Comparison of ENCODE assay signal across 10 cellular contexts in genomic region chr1:242147096-242147976, GRCh38.
A peak's percentile ranks its signal among the peaks of the same experiment; 100 is the strongest.
DNase-seq lines count a peak whose midpoint lies in the region; ATAC-seq and TF ChIP-seq lines count a peak whose summit lies in the region.
"Had no signal": no experiment of that assay in that cellular context is flagged by ENCODE, and none has a peak within 500 bp of the region (broad histone marks: within the 10 kb centered on the region; RNA-seq: fewer than 3 reads in every experiment).

No MANE protein-coding gene starts in this region.

- no peak for TF ChIP-seq CTCF in activated CD8-positive, alpha-beta T cell treated with anti-CD3 and anti-CD28 coated beads for 36 hours (IDR thresholded peaks at IDR 0.05)
- TF ChIP-seq CTCF in brain (conservative IDR thresholded peaks at IDR 0.05) (no peak), smooth muscle cell (IDR thresholded peaks at IDR 0.05; ENCODE audit: borderline replicate concordance, insufficient read depth, poor library complexity, severe bottlenecking) (no peak)

- H3K27me3 ChIP-seq in HUES48 (ENCODE audit: control insufficient read depth, insufficient read depth, low read length) (no peaks in the 10 kb centered on the region), smooth muscle cell (ENCODE audit: low read depth) (no peaks in the 10 kb centered on the region)

- H3K9me3 Mint-ChIP-seq in activated CD8-positive, alpha-beta T cell treated with anti-CD3 and anti-CD28 coated beads for 36 hours, result no peaks in the 10 kb centered on the region
- no peaks in the 10 kb centered on the region for H3K9me3 Mint-ChIP-seq in activated CD8-positive, alpha-beta T cell treated with anti-CD3 and anti-CD28 coated beads, Interleukin-2, amount 10 ng/mL, durations not matched to agents 7 days and 5 days (ENCODE audit: insufficient read depth)
- H3K9me3 Mint-ChIP-seq in brain, result peaks cover 11 to 32% (median 17%) of the 10 kb centered on the region in 5 experiments
- H3K9me3 Mint-ChIP-seq: activated T-helper 17 cell treated with anti-CD3 and anti-CD28 coated beads, Interleukin-2, amount 50 U/mL, for 72 hours had no signal

- no peaks in the 10 kb centered on the region for H3K4me1 Mint-ChIP-seq in activated CD8-positive, alpha-beta T cell treated with anti-CD3 and anti-CD28 coated beads for 36 hours (ENCODE audit: low read depth)
- peaks cover 3% of the 10 kb centered on the region for H3K4me1 Mint-ChIP-seq in activated CD8-positive, alpha-beta T cell treated with anti-CD3 and anti-CD28 coated beads, Interleukin-2, amount 10 ng/mL, durations not matched to agents 7 days and 5 days (ENCODE audit: low read depth)
- peaks cover 10% of the 10 kb centered on the region for H3K4me1 Mint-ChIP-seq in brain
- H3K4me1 Mint-ChIP-seq: activated T-helper 17 cell treated with anti-CD3 and anti-CD28 coated beads, Interleukin-2, amount 50 U/mL, for 72 hours had no signal

- H3K4me1 ChIP-seq in HUES48 (ENCODE audit: control insufficient read depth, insufficient read depth, low read length) (peaks cover 13% of the 10 kb centered on the region), smooth muscle cell (ENCODE audit: low read depth) (peaks cover 13% of the 10 kb centered on the region)

- H3K4me2 ChIP-seq in smooth muscle cell, result peak overlapping the region; percentile 62

- H3F3A ChIP-seq in smooth muscle cell (ENCODE audit: low read depth), result no peaks in the 10 kb centered on the region

- H3K27ac ChIP-seq in HUES48 (ENCODE audit: low read depth, low read length), result peak overlapping the region; percentile 74
- peak overlapping the region; percentile 52 for H3K27ac ChIP-seq in smooth muscle cell (ENCODE audit: low read depth)

- no peak overlapping the region for H3K4me3 Mint-ChIP-seq in activated CD8-positive, alpha-beta T cell treated with anti-CD3 and anti-CD28 coated beads for 36 hours
- no peak overlapping the region for H3K4me3 Mint-ChIP-seq in activated CD8-positive, alpha-beta T cell treated with anti-CD3 and anti-CD28 coated beads, Interleukin-2, amount 10 ng/mL, durations not matched to agents 7 days and 5 days
- peak overlapping the region; percentile 40 to 79 (median 68) for H3K4me3 Mint-ChIP-seq in brain
- H3K4me3 Mint-ChIP-seq: activated T-helper 17 cell treated with anti-CD3 and anti-CD28 coated beads, Interleukin-2, amount 50 U/mL, for 72 hours had no signal

- no peak overlapping the region for H2AFZ ChIP-seq in smooth muscle cell (ENCODE audit: low read depth)

- H3K36me3 ChIP-seq in HUES48 (ENCODE audit: control insufficient read depth, insufficient read depth, low read length) (no peaks in the 10 kb centered on the region), smooth muscle cell (ENCODE audit: low read depth) (no peaks in the 10 kb centered on the region)

- WGBS in smooth muscle cell (ENCODE audit: low lambda C conversion rate), result 31% methylated on average over 4 of the region's 4 CpGs

- no peaks in the 10 kb centered on the region for H3K27me3 Mint-ChIP-seq in activated CD8-positive, alpha-beta T cell treated with anti-CD3 and anti-CD28 coated beads for 36 hours
- H3K27me3 Mint-ChIP-seq in activated CD8-positive, alpha-beta T cell treated with anti-CD3 and anti-CD28 coated beads, Interleukin-2, amount 10 ng/mL, durations not matched to agents 7 days and 5 days (ENCODE audit: low read depth), result no peaks in the 10 kb centered on the region
- H3K27me3 Mint-ChIP-seq in brain, result peaks cover 4% of the 10 kb centered on the region

- H4K20me1 ChIP-seq in smooth muscle cell (ENCODE audit: low read depth), result no peaks in the 10 kb centered on the region

- no peaks in the 10 kb centered on the region for H3K36me3 Mint-ChIP-seq in activated CD8-positive, alpha-beta T cell treated with anti-CD3 and anti-CD28 coated beads for 36 hours (ENCODE audit: low read depth)
- H3K36me3 Mint-ChIP-seq in activated CD8-positive, alpha-beta T cell treated with anti-CD3 and anti-CD28 coated beads, Interleukin-2, amount 10 ng/mL, durations not matched to agents 7 days and 5 days (ENCODE audit: low read depth), result no peaks in the 10 kb centered on the region
- H3K36me3 Mint-ChIP-seq in brain, result peaks cover 8% of the 10 kb centered on the region

- CTCF ChIA-PET in activated CD8-positive, alpha-beta T cell treated with anti-CD3 and anti-CD28 coated beads for 36 hours (lab: Charles Lee), result no interaction called here
- CTCF ChIA-PET in activated CD8-positive, alpha-beta T cell treated with anti-CD3 and anti-CD28 coated beads, Interleukin-2, amount 10 ng/mL, durations not matched to agents 7 days and 5 days (lab: Charles Lee), result no interaction called here

- POLR2A ChIA-PET in activated CD8-positive, alpha-beta T cell treated with anti-CD3 and anti-CD28 coated beads for 36 hours (lab: Charles Lee), result no interaction called here
- POLR2A ChIA-PET in activated CD8-positive, alpha-beta T cell treated with anti-CD3 and anti-CD28 coated beads, Interleukin-2, amount 10 ng/mL, durations not matched to agents 7 days and 5 days (lab: Charles Lee), result no interaction called here

- no peaks in the 10 kb centered on the region for H3K79me2 ChIP-seq in smooth muscle cell (ENCODE audit: low read depth)

- no peak for ATAC-seq in activated CD8-positive, alpha-beta T cell treated with anti-CD3 and anti-CD28 coated beads for 36 hours
- ATAC-seq in activated CD8-positive, alpha-beta T cell treated with anti-CD3 and anti-CD28 coated beads, Interleukin-2, amount 10 ng/mL, durations not matched to agents 7 days and 5 days, result no peak
- no peak for ATAC-seq in HG02970 (IDR thresholded peaks at IDR 0.05; ENCODE audit: low FRiP score, unreplicated experiment)
- ATAC-seq: activated T-helper 17 cell treated with anti-CD3 and anti-CD28 coated beads, Interleukin-2, amount 50 U/mL, for 72 hours had no signal

- H3K9ac ChIP-seq in HUES48 (ENCODE audit: low read depth, low read length), result no peak overlapping the region
- no peak overlapping the region for H3K9ac ChIP-seq in smooth muscle cell (ENCODE audit: low read depth)

- peak; percentile 7 for DNase-seq in activated CD8-positive, alpha-beta T cell treated with anti-CD3 and anti-CD28 coated beads for 36 hours
- DNase-seq in activated CD8-positive, alpha-beta T cell treated with anti-CD3 and anti-CD28 coated beads, Interleukin-2, amount 10 ng/mL, durations not matched to agents 7 days and 5 days, result no peak
- no peak for DNase-seq in smooth muscle cell (lab: John Stamatoyannopoulos, UW; ENCODE audit: unreplicated experiment)
- no peak for DNase-seq in activated CD8-positive, alpha-beta memory T cell treated with anti-CD3 and anti-CD28 coated beads, Interleukin-2, amount 50 U/mL, for 48 hours
- no peak for DNase-seq in DMS 273 (lab: John Stamatoyannopoulos, UW; ENCODE audit: unreplicated experiment)
- DNase-seq: NCI-H524 had no signal

- H3K4me3 ChIP-seq in HUES48 (ENCODE audit: low read depth, low read length), result no peak overlapping the region
- H3K4me3 ChIP-seq in smooth muscle cell, result peak overlapping the region; percentile 19

- intact Hi-C loops in activated CD8-positive, alpha-beta T cell treated with anti-CD3 and anti-CD28 coated beads for 36 hours (cut with micrococcal nuclease), result no loop called here

- no peak overlapping the region for H3K27ac Mint-ChIP-seq in activated CD8-positive, alpha-beta T cell treated with anti-CD3 and anti-CD28 coated beads for 36 hours
- H3K27ac Mint-ChIP-seq in activated CD8-positive, alpha-beta T cell treated with anti-CD3 and anti-CD28 coated beads, Interleukin-2, amount 10 ng/mL, durations not matched to agents 7 days and 5 days, result no peak overlapping the region
- peak overlapping the region; percentile 16 to 93 (median 74) for H3K27ac Mint-ChIP-seq in brain
- H3K27ac Mint-ChIP-seq: activated T-helper 17 cell treated with anti-CD3 and anti-CD28 coated beads, Interleukin-2, amount 50 U/mL, for 72 hours had no signal

- H3K9me3 ChIP-seq in HUES48 (ENCODE audit: control insufficient read depth, insufficient read depth, low read length) (no peaks in the 10 kb centered on the region), smooth muscle cell (replicated peaks; ENCODE audit: low read depth) (no peaks in the 10 kb centered on the region)

Comparison
In these comparisons a context has a peak if more than half of its experiments do, and no peak if none do; other contexts are left out.
1. H3K27ac Mint-ChIP-seq: peak in brain (5 of 5); none in activated CD8-positive, alpha-beta T cell treated with anti-CD3 and anti-CD28 coated beads for 36 hours (single experiment) and activated CD8-positive, alpha-beta T cell treated with anti-CD3 and anti-CD28 coated beads, Interleukin-2, amount 10 ng/mL, durations not matched to agents 7 days and 5 days (single experiment).
2. H3K4me3 Mint-ChIP-seq: peak in brain (5 of 5); none in activated CD8-positive, alpha-beta T cell treated with anti-CD3 and anti-CD28 coated beads for 36 hours (single experiment) and activated CD8-positive, alpha-beta T cell treated with anti-CD3 and anti-CD28 coated beads, Interleukin-2, amount 10 ng/mL, durations not matched to agents 7 days and 5 days (single experiment).